In the genomic region with DNA sequence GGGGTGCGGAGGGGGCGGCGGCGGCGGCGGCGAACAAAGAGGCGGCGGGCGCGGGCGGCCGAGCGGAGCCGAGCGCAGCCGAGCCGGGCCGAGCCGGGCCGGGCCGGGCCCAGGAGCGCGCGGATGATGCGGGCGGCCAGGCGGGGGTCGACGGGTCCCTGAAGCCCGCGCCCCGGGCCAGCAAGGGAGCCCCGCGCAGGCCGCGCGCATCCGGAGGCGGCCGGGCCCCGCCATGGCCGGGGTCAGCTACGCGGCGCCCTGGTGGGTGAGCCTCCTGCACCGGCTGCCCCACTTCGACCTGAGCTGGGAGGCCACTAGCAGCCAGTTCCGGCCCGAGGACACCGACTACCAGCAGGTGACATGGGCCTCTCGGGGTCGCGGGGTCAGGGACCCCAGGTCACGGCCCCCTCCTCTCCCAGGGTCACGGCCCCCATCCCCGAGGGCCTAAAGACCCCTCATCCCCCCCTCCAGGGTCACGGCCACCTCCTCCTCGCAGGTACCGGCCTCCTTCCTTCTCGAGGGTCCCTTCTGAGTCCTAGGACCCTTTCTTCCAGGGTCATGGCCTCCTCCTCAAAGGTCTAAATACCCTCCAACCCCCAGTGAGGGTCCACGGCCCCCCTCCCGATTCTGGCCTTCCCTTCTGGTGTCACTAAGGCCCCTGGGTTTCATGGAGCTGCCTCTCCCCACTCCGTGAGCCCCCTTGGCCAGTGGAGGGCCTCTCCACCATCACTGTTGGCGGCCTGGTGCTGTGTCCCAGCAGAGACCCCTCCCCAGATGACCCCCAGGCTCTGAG, we compare ENCODE assay signal across 8 cellular contexts. TPM values are rescaled to one million over a fixed set of nuclear protein-coding genes. Genes with fewer than 3 reads are reported as not detected.
A peak's percentile ranks its signal among the peaks of the same experiment; 100 is the strongest.
DNase-seq lines count a peak whose midpoint lies in the region; ATAC-seq and TF ChIP-seq lines count a peak whose summit lies in the region.

A gene with protein sequence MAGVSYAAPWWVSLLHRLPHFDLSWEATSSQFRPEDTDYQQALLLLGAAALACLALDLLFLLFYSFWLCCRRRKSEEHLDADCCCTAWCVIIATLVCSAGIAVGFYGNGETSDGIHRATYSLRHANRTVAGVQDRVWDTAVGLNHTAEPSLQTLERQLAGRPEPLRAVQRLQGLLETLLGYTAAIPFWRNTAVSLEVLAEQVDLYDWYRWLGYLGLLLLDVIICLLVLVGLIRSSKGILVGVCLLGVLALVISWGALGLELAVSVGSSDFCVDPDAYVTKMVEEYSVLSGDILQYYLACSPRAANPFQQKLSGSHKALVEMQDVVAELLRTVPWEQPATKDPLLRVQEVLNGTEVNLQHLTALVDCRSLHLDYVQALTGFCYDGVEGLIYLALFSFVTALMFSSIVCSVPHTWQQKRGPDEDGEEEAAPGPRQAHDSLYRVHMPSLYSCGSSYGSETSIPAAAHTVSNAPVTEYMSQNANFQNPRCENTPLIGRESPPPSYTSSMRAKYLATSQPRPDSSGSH (plus strand): TSS at position 63 of the 793 bp plus-strand sequence. CDS start 170 bp downstream, at position 233.

- H3K27me3 ChIP-seq in DOHH2 (ENCODE audit: control insufficient read depth, low read length) (peaks cover 25% of the 10 kb centered on the region), IMR-90 (ENCODE audit: control insufficient read depth, insufficient read depth, low read length) (no peaks in the 10 kb centered on the region), brain microvascular endothelial cell (replicated peaks) (no peaks in the 10 kb centered on the region)

- H2BK20ac ChIP-seq in IMR-90 (ENCODE audit: low read depth, low read length), result peak within 1 kb of the TSS; percentile 69

- ATAC-seq in GM21526 (IDR thresholded peaks at IDR 0.05; ENCODE audit: low FRiP score, unreplicated experiment), result peak; percentile 31
- ATAC-seq in IMR-90 (ENCODE audit: low read depth), result peak; percentile 13
- no peak for ATAC-seq in left lobe of liver

- H3K4me1 ChIP-seq in DOHH2 (ENCODE audit: control insufficient read depth, low read length), result peaks cover 28% of the 10 kb centered on the region
- peaks cover 25% of the 10 kb centered on the region; the same call in 1 of the 2 replicates for H3K4me1 ChIP-seq in IMR-90 (ENCODE audit: control insufficient read depth, insufficient read depth, low read length)

- peak within 1 kb of the TSS; percentile 83 for H2BK5ac ChIP-seq in IMR-90 (ENCODE audit: low read depth, low read length, poor library complexity, severe bottlenecking)

- H3K9me3 ChIP-seq in DOHH2 (ENCODE audit: control insufficient read depth, insufficient read depth, low read length), result no peaks in the 10 kb centered on the region
- H3K9me3 ChIP-seq in IMR-90 (ENCODE audit: control insufficient read depth, insufficient read depth, low read length), result no peaks in the 10 kb centered on the region

- H3K9me1 ChIP-seq in IMR-90 (ENCODE audit: insufficient read depth, low read length), result peaks cover 15% of the 10 kb centered on the region

- H2AK9ac ChIP-seq in IMR-90 (replicated peaks; ENCODE audit: low read depth, low read length, poor library complexity), result peak within 1 kb of the TSS; percentile 100

- peak within 1 kb of the TSS; percentile 39 for H2BK120ac ChIP-seq in IMR-90 (ENCODE audit: low read depth, low read length)

- H3K36me3 ChIP-seq in DOHH2 (ENCODE audit: control insufficient read depth, low read length) (no peaks in the 10 kb centered on the region), IMR-90 (ENCODE audit: control insufficient read depth, insufficient read depth, low read length) (peaks cover 1% of the 10 kb centered on the region; the same call in 1 of the 2 replicates), brain microvascular endothelial cell (replicated peaks) (no peaks in the 10 kb centered on the region)

- TF ChIP-seq CTCF in DOHH2 (IDR thresholded peaks at IDR 0.05; ENCODE audit: low read depth, low read length, poor library complexity, severe bottlenecking), result no peak
- no peak for TF ChIP-seq CTCF in IMR-90 (conservative IDR thresholded peaks at IDR 0.05; ENCODE audit: low read depth, low read length)
- TF ChIP-seq CTCF in brain microvascular endothelial cell (IDR thresholded peaks at IDR 0.05; ENCODE audit: low read depth, low read length, missing control alignments), result no peak
- no peak for TF ChIP-seq CTCF in subcutaneous adipose tissue (IDR thresholded peaks at IDR 0.05; ENCODE audit: low read depth)
- no peak for TF ChIP-seq CTCF in GM10248 (IDR thresholded peaks at IDR 0.05; ENCODE audit: control extremely low read depth, extremely low read depth, low read depth, missing control alignments)

- TF ChIP-seq POLR2A in IMR-90 (IDR thresholded peaks at IDR 0.05; ENCODE audit: low read depth, low read length), result no peak

- H3K14ac ChIP-seq in IMR-90 (replicated peaks; ENCODE audit: low read depth, low read length), result peak within 1 kb of the TSS; percentile 91

- BruUV-seq in IMR-90 (replicated peaks; lab: Mats Ljungman, UMichigan), result TSS peak; percentile 33

- peak within 1 kb of the TSS; percentile 61 for H4K91ac ChIP-seq in IMR-90 (ENCODE audit: insufficient read depth, low read depth, low read length)

- peak within 1 kb of the TSS; percentile 69 for H4K5ac ChIP-seq in IMR-90 (ENCODE audit: low read depth, low read length)

- H3K27ac ChIP-seq in DOHH2 (ENCODE audit: low read depth, low read length) (no peak within 1 kb of the TSS), IMR-90 (ENCODE audit: insufficient read depth, low read length) (peak within 1 kb of the TSS; percentile 81), brain microvascular endothelial cell (peak within 1 kb of the TSS; percentile 72)

- H3K4me2 ChIP-seq in DOHH2 (ENCODE audit: low read length) (peak within 1 kb of the TSS; percentile 72), IMR-90 (ENCODE audit: low read depth, low read length) (peak within 1 kb of the TSS; percentile 89)

- peak within 1 kb of the TSS; percentile 93 for H3K4ac ChIP-seq in IMR-90 (ENCODE audit: low read depth, low read length)

- H4K8ac ChIP-seq in IMR-90 (ENCODE audit: low read depth in 2 of 2, low read length in 2 of 2), result peak within 1 kb of the TSS; percentile 61 to 99; a peak in 3 of 4 replicates

- H2AK5ac ChIP-seq in IMR-90 (ENCODE audit: low read depth, low read length), result peak within 1 kb of the TSS; percentile 97

- dilution Hi-C loops in IMR-90 (cut with HindIII; ENCODE audit: low sequenced_read_pairs, unreplicated experiment), result no loop called here

- 0 out of 2 replicates have a peak, but pooled peaks cover 4% of the 10 kb centered on the region for H4K20me1 ChIP-seq in DOHH2 (ENCODE audit: control insufficient read depth, insufficient read depth, low read depth, low read length)
- peaks cover 41% of the 10 kb centered on the region for H4K20me1 ChIP-seq in IMR-90 (ENCODE audit: insufficient read depth, low read length)

- H3K79me2 ChIP-seq in DOHH2 (ENCODE audit: control insufficient read depth, low read length), result no peaks in the 10 kb centered on the region

- CTCF ChIA-PET in IMR-90 (lab: Yijun Ruan, JAX) (interaction anchor here (1.2 kb wide), 1 partner anchor 19 kb away, joined by 3 read pairs; no protein-coding TSS in a partner anchor), GM10248 (lab: Yijun Ruan, JAX) (interaction anchor here (1.0 to 1.6 kb wide), 4 partner anchors 73 to 164 kb away, joined by 3 to 4 read pairs (median 3); no protein-coding TSS in a partner anchor)

- H2BK15ac ChIP-seq in IMR-90 (ENCODE audit: low read depth, low read length), result no peak within 1 kb of the TSS; the same call in 2 of the 3 replicates

- POLR2A ChIA-PET in IMR-90 (lab: Charles Lee; ENCODE audit: unreplicated experiment), result interaction anchor here (0.6 to 1.0 kb wide), 2 partner anchors 11 to 173 kb away, joined by 3 read pairs; no protein-coding TSS in a partner anchor
- POLR2A ChIA-PET in GM10248 (lab: Yijun Ruan, JAX), result no interaction called here

- intact Hi-C loops in IMR-90 (cut with micrococcal nuclease), result loop anchor here (5.0 kb wide), 1 partner anchor 75 kb away; a partner anchor contains a TSS

- TF ChIP-seq RAD21 in IMR-90 (IDR thresholded peaks at IDR 0.05; ENCODE audit: low read length), result no peak

- DNase-seq in IMR-90, result no peak
- no peak for DNase-seq in brain microvascular endothelial cell
- DNase-seq in left lobe of liver (ENCODE audit: low spot score), result no peak
- DNase-seq in GM03348 (ENCODE audit: low spot score), result no peak
- DNase-seq in GM10248 (ENCODE audit: extremely low spot score), result no peak

- peak within 1 kb of the TSS; percentile 97 for H2AFZ ChIP-seq in IMR-90 (replicated peaks; ENCODE audit: low read length, poor library complexity)

- H3K23ac ChIP-seq in IMR-90 (ENCODE audit: low read depth, low read length), result peak within 1 kb of the TSS; percentile 94; the same call in 1 of the 2 replicates

- peak within 1 kb of the TSS; percentile 83 for H3K56ac ChIP-seq in IMR-90 (ENCODE audit: extremely low read depth, insufficient read depth, low read length)

- peaks cover 5 to 48% of the 10 kb centered on the region in 2 experiments; a peak in 3 of 4 replicates for H3K79me1 ChIP-seq in IMR-90 (ENCODE audit: low read depth in 1 of 2, low read length in 2 of 2)

- H3K18ac ChIP-seq in IMR-90 (ENCODE audit: low read depth, low read length), result peak within 1 kb of the TSS; percentile 19

- no peaks in the 10 kb centered on the region for H3K9me2 ChIP-seq in DOHH2 (replicated peaks; ENCODE audit: control insufficient read depth, low read length)

- peak within 1 kb of the TSS; percentile 91 for H3K9ac ChIP-seq in IMR-90 (ENCODE audit: low read depth, low read length)

- H3F3A ChIP-seq in DOHH2 (ENCODE audit: control insufficient read depth, insufficient read depth), result 0 out of 2 replicates have a peak, but pooled peaks cover 4% of the 10 kb centered on the region

- WGBS in IMR-90 (ENCODE audit: extremely low coverage in 2 of 2, insufficient read length in 1 of 2), 2 experiments, result 0% methylated on average over 20 of the region's 65 CpGs; no CpG with 5 or more reads in 1 of the 2 experiments

- in situ Hi-C loops in IMR-90 (cut with MboI; ENCODE audit: low sequenced_read_pairs) (no loop called here), brain microvascular endothelial cell (cut with HindIII; ENCODE audit: low pct_ligation_motif_present, low sequenced_read_pairs) (no loop called here)

- H3K4me3 ChIP-seq in DOHH2 (ENCODE audit: low read length) (peak within 1 kb of the TSS; percentile 71), IMR-90 (ENCODE audit: insufficient read depth, low read depth, low read length) (peak within 1 kb of the TSS; percentile 73), brain microvascular endothelial cell (ENCODE audit: low read depth, low read length) (peak within 1 kb of the TSS; percentile 89)

TF ChIP-seq in IMR-90, 13 proteins besides CTCF, POLR2A, EP300 and RAD21:
- TF ChIP-seq MAZ (IDR thresholded peaks at IDR 0.05; ENCODE audit: borderline replicate concordance, low read depth, low read length), result no peak
- no peak for TF ChIP-seq BHLHE40 (IDR thresholded peaks at IDR 0.05; ENCODE audit: low read depth, low read length)
- no peak for TF ChIP-seq NFE2L2 (IDR thresholded peaks at IDR 0.05; ENCODE audit: low read depth, low read length)

RNA-seq across cellular contexts. Expression of the gene that starts here (rescaled TPM):
- 5.6 and 6.1 TPM in 2 replicates for total RNA-seq in IMR-90 (2012; rRNA removed)
- 82.6 and 106 TPM in 2 replicates for polyA plus RNA-seq in IMR-90 (2012; rRNA removed)
- 56.1 and 135 TPM in 2 replicates for polyA plus RNA-seq in IMR-90 (2012; cell fraction: cytosol; rRNA removed)
- 100 and 222 TPM in 2 replicates for polyA plus RNA-seq in IMR-90 (2012; cell fraction: nucleus; rRNA removed; ENCODE audit: low replicate concordance)
- 15.5 TPM for total RNA-seq in left lobe of liver
- total RNA-seq in subcutaneous adipose tissue, result 10 to 100 TPM; 16.0 to 45.4 (median 21.5) TPM
